1 cellular context compared by ENCODE assay signal in genomic region chr6:40138273-40138720, GRCh38.
TF ChIP-seq lines count a peak whose summit lies in the region.

No MANE protein-coding gene starts in this region.

TF ChIP-seq in HepG2, 621 proteins besides CTCF, POLR2A, EP300 and RAD21 (continued from another document and continues in another):
- peak; percentile 81 for TF ChIP-seq ARID5B (CRISPR knock-in tag; IDR thresholded peaks at IDR 0.05)
- TF ChIP-seq NKX3-1 (CRISPR knock-in tag; IDR thresholded peaks at IDR 0.05): 0 out of 2 replicates have a peak, but pooled peaks have one; percentile 37
- peak; percentile 26; the same call in 1 of the 2 replicates for TF ChIP-seq FOXK1 (CRISPR knock-in tag; IDR thresholded peaks at IDR 0.05; ENCODE audit: borderline replicate concordance, low read depth)
- no peak for TF ChIP-seq NFE2L1 (CRISPR knock-in tag; IDR thresholded peaks at IDR 0.05; ENCODE audit: borderline replicate concordance)
- no peak for TF ChIP-seq ZNF414 (CRISPR knock-in tag; IDR thresholded peaks at IDR 0.05)
- TF ChIP-seq GATAD1 (CRISPR knock-in tag; IDR thresholded peaks at IDR 0.05): peak; percentile 53
- 0 out of 2 replicates have a peak, but pooled peaks have one; percentile 55 for TF ChIP-seq SALL2 (CRISPR knock-in tag; IDR thresholded peaks at IDR 0.05)
- peak; percentile 81; the same call in 1 of the 2 replicates for TF ChIP-seq SETDB1 (CRISPR knock-in tag; IDR thresholded peaks at IDR 0.05; ENCODE audit: borderline replicate concordance)
- TF ChIP-seq THYN1 (CRISPR knock-in tag; IDR thresholded peaks at IDR 0.05; ENCODE audit: borderline replicate concordance, low read depth): no peak
- peak; percentile 74; the same call in 1 of the 2 replicates for TF ChIP-seq ZNF12 (CRISPR knock-in tag; IDR thresholded peaks at IDR 0.05)
- TF ChIP-seq GATAD2A (CRISPR knock-in tag; IDR thresholded peaks at IDR 0.05): peak; percentile 68
- 0 out of 2 replicates have a peak, but pooled peaks have one; percentile 28 for TF ChIP-seq SATB2 (CRISPR knock-in tag; IDR thresholded peaks at IDR 0.05)
- TF ChIP-seq FOXP4 (CRISPR knock-in tag; IDR thresholded peaks at IDR 0.05): peak; percentile 57
- TF ChIP-seq IKZF5 (CRISPR knock-in tag; IDR thresholded peaks at IDR 0.05): 0 out of 2 replicates have a peak, but pooled peaks have one; percentile 27
- peak; percentile 62 for TF ChIP-seq ZFY (CRISPR knock-in tag; IDR thresholded peaks at IDR 0.05)
- 0 out of 2 replicates have a peak, but pooled peaks have one; percentile 30 for TF ChIP-seq ZNF24 (IDR thresholded peaks at IDR 0.05)
- TF ChIP-seq FOXP1 (IDR thresholded peaks at IDR 0.05): no peak
- TF ChIP-seq FOXP1 (CRISPR knock-in tag; IDR thresholded peaks at IDR 0.05): peak; percentile 74
- TF ChIP-seq DMAP1 (CRISPR knock-in tag; IDR thresholded peaks at IDR 0.05): no peak
- TF ChIP-seq ZNF768 (CRISPR knock-in tag; IDR thresholded peaks at IDR 0.05): no peak
- peak; percentile 65 for TF ChIP-seq TFE3 (CRISPR knock-in tag; IDR thresholded peaks at IDR 0.05)
- TF ChIP-seq HDAC1 (CRISPR knock-in tag; IDR thresholded peaks at IDR 0.05): no peak
- TF ChIP-seq ZNF276 (CRISPR knock-in tag; IDR thresholded peaks at IDR 0.05; ENCODE audit: low read depth): no peak
- TF ChIP-seq MXI1 (IDR thresholded peaks at IDR 0.05; ENCODE audit: borderline replicate concordance, low read depth, low read length): 0 out of 3 replicates have a peak, but pooled peaks have one; percentile 25
- no peak for TF ChIP-seq KLF6 (CRISPR knock-in tag; IDR thresholded peaks at IDR 0.05)
- 0 out of 2 replicates have a peak, but pooled peaks have one; percentile 54 for TF ChIP-seq ZFAT (CRISPR knock-in tag; conservative IDR thresholded peaks at IDR 0.05)
- TF ChIP-seq ZNF773 (CRISPR knock-in tag; IDR thresholded peaks at IDR 0.05; ENCODE audit: borderline replicate concordance): 0 out of 2 replicates have a peak, but pooled peaks have one; percentile 29
- TF ChIP-seq, protein P1, sequence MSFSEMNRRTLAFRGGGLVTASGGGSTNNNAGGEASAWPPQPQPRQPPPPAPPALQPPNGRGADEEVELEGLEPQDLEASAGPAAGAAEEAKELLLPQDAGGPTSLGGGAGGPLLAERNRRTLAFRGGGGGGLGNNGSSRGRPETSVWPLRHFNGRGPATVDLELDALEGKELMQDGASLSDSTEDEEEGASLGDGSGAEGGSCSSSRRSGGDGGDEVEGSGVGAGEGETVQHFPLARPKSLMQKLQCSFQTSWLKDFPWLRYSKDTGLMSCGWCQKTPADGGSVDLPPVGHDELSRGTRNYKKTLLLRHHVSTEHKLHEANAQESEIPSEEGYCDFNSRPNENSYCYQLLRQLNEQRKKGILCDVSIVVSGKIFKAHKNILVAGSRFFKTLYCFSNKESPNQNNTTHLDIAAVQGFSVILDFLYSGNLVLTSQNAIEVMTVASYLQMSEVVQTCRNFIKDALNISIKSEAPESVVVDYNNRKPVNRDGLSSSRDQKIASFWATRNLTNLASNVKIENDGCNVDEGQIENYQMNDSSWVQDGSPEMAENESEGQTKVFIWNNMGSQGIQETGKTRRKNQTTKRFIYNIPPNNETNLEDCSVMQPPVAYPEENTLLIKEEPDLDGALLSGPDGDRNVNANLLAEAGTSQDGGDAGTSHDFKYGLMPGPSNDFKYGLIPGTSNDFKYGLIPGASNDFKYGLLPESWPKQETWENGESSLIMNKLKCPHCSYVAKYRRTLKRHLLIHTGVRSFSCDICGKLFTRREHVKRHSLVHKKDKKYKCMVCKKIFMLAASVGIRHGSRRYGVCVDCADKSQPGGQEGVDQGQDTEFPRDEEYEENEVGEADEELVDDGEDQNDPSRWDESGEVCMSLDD (CRISPR knock-in tag; IDR thresholded peaks at IDR 0.05; ENCODE audit: borderline replicate concordance): no peak
- TF ChIP-seq ZFP91 (CRISPR knock-in tag; IDR thresholded peaks at IDR 0.05; ENCODE audit: borderline replicate concordance): peak; percentile 40; the same call in 1 of the 2 replicates
- peak; percentile 49 for TF ChIP-seq HNF4A (CRISPR knock-in tag; IDR thresholded peaks at IDR 0.05)
- 0 out of 2 replicates have a peak, but pooled peaks have one; percentile 29 for TF ChIP-seq MLXIP (CRISPR knock-in tag; IDR thresholded peaks at IDR 0.05; ENCODE audit: borderline replicate concordance)
- TF ChIP-seq NR2F1 (CRISPR knock-in tag; IDR thresholded peaks at IDR 0.05): no peak
- no peak for TF ChIP-seq DMTF1 (CRISPR knock-in tag; IDR thresholded peaks at IDR 0.05)
- TF ChIP-seq ZNF441 (CRISPR knock-in tag; IDR thresholded peaks at IDR 0.05; ENCODE audit: borderline replicate concordance): peak; percentile 65; the same call in 1 of the 2 replicates
